Comparison of ENCODE assay signal across 26 cellular contexts in genomic region chr2:121977326-121977725, GRCh38.
"Had no signal": no experiment of that assay in that cellular context is flagged by ENCODE, and none has a peak within 500 bp of the region (broad histone marks: within the 10 kb centered on the region; RNA-seq: fewer than 3 reads in every experiment).

No MANE protein-coding gene starts in this region.

- H3K27ac ChIP-seq: body of pancreas, right lobe of liver, VCaP had no signal

- H3K36me3 ChIP-seq: right lobe of liver, tibial artery had no signal

- H3K27ac Mint-ChIP-seq: activated CD4-positive, alpha-beta T cell treated with anti-CD3 and anti-CD28 coated beads, Interleukin-2, amount 10 ng/mL, durations not matched to agents 7 days and 5 days; activated CD8-positive, alpha-beta memory T cell treated with anti-CD3 and anti-CD28 coated beads, Interleukin-2, amount 10 ng/mL, durations not matched to agents 7 days and 5 days; activated CD8-positive, alpha-beta T cell treated with anti-CD3 and anti-CD28 coated beads for 36 hours; activated naive CD4-positive, alpha-beta T cell treated with anti-CD3 and anti-CD28 coated beads, Interleukin-2, amount 10 ng/mL, durations not matched to agents 7 days and 5 days; activated naive CD8-positive, alpha-beta T cell treated with anti-CD3 and anti-CD28 coated beads, Interleukin-2, amount 50 U/mL, for 24 hours; nephron progenitor cell; stimulated activated effector memory CD8-positive, alpha-beta T cell treated with anti-CD3 and anti-CD28 coated beads, Interleukin-12 subunit alpha, Interleukin-12 subunit beta, amount 100 ng/mL, for 72 hours; stimulated activated naive CD8-positive, alpha-beta T cell treated with anti-CD3 and anti-CD28 coated beads, Interleukin-15, amount 100 ng/mL, for 72 hours; T-helper 2 cell treated with Interferon-gamma antibody and Interleukin-4, amounts not matched to agents 5 μg/mL and 100 μg/mL, for 36 hours had no signal

- H3K27me3 Mint-ChIP-seq: activated CD8-positive, alpha-beta T cell treated with anti-CD3 and anti-CD28 coated beads for 36 hours; activated naive CD4-positive, alpha-beta T cell treated with anti-CD3 and anti-CD28 coated beads, Interleukin-2, amount 10 ng/mL, durations not matched to agents 7 days and 5 days; activated naive CD8-positive, alpha-beta T cell treated with anti-CD3 and anti-CD28 coated beads, Interleukin-2, amount 50 U/mL, for 24 hours; stimulated activated naive CD8-positive, alpha-beta T cell treated with anti-CD3 and anti-CD28 coated beads, Interleukin-15, amount 100 ng/mL, for 72 hours had no signal

- H3K4me1 Mint-ChIP-seq: activated CD8-positive, alpha-beta memory T cell treated with anti-CD3 and anti-CD28 coated beads, Interleukin-2, amount 10 ng/mL, durations not matched to agents 7 days and 5 days; activated naive CD4-positive, alpha-beta T cell treated with anti-CD3 and anti-CD28 coated beads, Interleukin-2, amount 10 ng/mL, durations not matched to agents 7 days and 5 days had no signal

- H3K36me3 Mint-ChIP-seq: activated CD8-positive, alpha-beta memory T cell treated with anti-CD3 and anti-CD28 coated beads, Interleukin-2, amount 10 ng/mL, durations not matched to agents 7 days and 5 days; activated naive CD4-positive, alpha-beta T cell treated with anti-CD3 and anti-CD28 coated beads, Interleukin-2, amount 10 ng/mL, durations not matched to agents 7 days and 5 days; stimulated activated effector memory CD8-positive, alpha-beta T cell treated with anti-CD3 and anti-CD28 coated beads, Interleukin-12 subunit alpha, Interleukin-12 subunit beta, amount 100 ng/mL, for 72 hours had no signal

- H3K27me3 ChIP-seq: body of pancreas, right lobe of liver, tibial artery had no signal

- H3K4me1 ChIP-seq: right lobe of liver had no signal

- H3K4me3 Mint-ChIP-seq: activated CD4-positive, alpha-beta T cell treated with anti-CD3 and anti-CD28 coated beads, Interleukin-2, amount 10 ng/mL, durations not matched to agents 7 days and 5 days; activated CD8-positive, alpha-beta memory T cell treated with anti-CD3 and anti-CD28 coated beads, Interleukin-2, amount 10 ng/mL, durations not matched to agents 7 days and 5 days; activated CD8-positive, alpha-beta T cell treated with anti-CD3 and anti-CD28 coated beads for 36 hours; activated naive CD4-positive, alpha-beta T cell treated with anti-CD3 and anti-CD28 coated beads, Interleukin-2, amount 10 ng/mL, durations not matched to agents 7 days and 5 days; activated naive CD8-positive, alpha-beta T cell treated with anti-CD3 and anti-CD28 coated beads, Interleukin-2, amount 50 U/mL, for 24 hours; nephron progenitor cell; stimulated activated effector memory CD8-positive, alpha-beta T cell treated with anti-CD3 and anti-CD28 coated beads, Interleukin-12 subunit alpha, Interleukin-12 subunit beta, amount 100 ng/mL, for 72 hours; stimulated activated naive CD8-positive, alpha-beta T cell treated with anti-CD3 and anti-CD28 coated beads, Interleukin-15, amount 100 ng/mL, for 72 hours; T-helper 2 cell treated with Interferon-gamma antibody and Interleukin-4, amounts not matched to agents 5 μg/mL and 100 μg/mL, for 36 hours had no signal

- DNase-seq: activated CD4-positive, alpha-beta T cell treated with anti-CD3 and anti-CD28 coated beads, Interleukin-2, amount 10 ng/mL, durations not matched to agents 7 days and 5 days; activated CD4-positive, CD25-positive, alpha-beta regulatory T cell treated with anti-CD3 and anti-CD28 coated beads, Interleukin-2, amount 50 U/mL, for 72 hours; activated CD8-positive, alpha-beta memory T cell treated with anti-CD3 and anti-CD28 coated beads, Interleukin-2, amount 10 ng/mL, durations not matched to agents 7 days and 5 days; activated CD8-positive, alpha-beta T cell treated with anti-CD3 and anti-CD28 coated beads for 36 hours; activated effector memory CD4-positive, alpha-beta T cell treated with anti-CD3 and anti-CD28 coated beads, Interleukin-2, amount 50 U/mL, for 16 hours; activated naive CD4-positive, alpha-beta T cell treated with anti-CD3 and anti-CD28 coated beads, Interleukin-2, amount 10 ng/mL, durations not matched to agents 7 days and 5 days; activated naive CD8-positive, alpha-beta T cell treated with anti-CD3 and anti-CD28 coated beads, Interleukin-2, amount 50 U/mL, for 24 hours; activated T-cell treated with anti-CD3 and anti-CD28 coated beads for 4 hours; anterior cingulate cortex; body of pancreas; caudate nucleus; effector memory CD4-positive, alpha-beta T cell; foreskin melanocyte; left ventricle myocardium superior; mammary epithelial cell; nephron progenitor cell; nucleus accumbens; posterior cingulate gyrus; right lobe of liver; small intestine; stimulated activated CD4-positive, alpha-beta T cell treated with anti-CD3 and anti-CD28 coated beads, Interleukin-2, amount 100 ng/mL, for 24 hours; stimulated activated naive CD8-positive, alpha-beta T cell treated with anti-CD3 and anti-CD28 coated beads, Interleukin-15, amount 100 ng/mL, for 72 hours; tibial artery had no signal

- H3K9me3 ChIP-seq: body of pancreas, right lobe of liver, tibial artery had no signal

- H3K4me3 ChIP-seq: body of pancreas, right lobe of liver, tibial artery had no signal

- H3K9me3 Mint-ChIP-seq: activated CD4-positive, alpha-beta T cell treated with anti-CD3 and anti-CD28 coated beads, Interleukin-2, amount 10 ng/mL, durations not matched to agents 7 days and 5 days; activated CD8-positive, alpha-beta T cell treated with anti-CD3 and anti-CD28 coated beads for 36 hours; activated naive CD4-positive, alpha-beta T cell treated with anti-CD3 and anti-CD28 coated beads, Interleukin-2, amount 10 ng/mL, durations not matched to agents 7 days and 5 days; activated naive CD8-positive, alpha-beta T cell treated with anti-CD3 and anti-CD28 coated beads, Interleukin-2, amount 50 U/mL, for 24 hours; stimulated activated effector memory CD8-positive, alpha-beta T cell treated with anti-CD3 and anti-CD28 coated beads, Interleukin-12 subunit alpha, Interleukin-12 subunit beta, amount 100 ng/mL, for 72 hours; stimulated activated naive CD8-positive, alpha-beta T cell treated with anti-CD3 and anti-CD28 coated beads, Interleukin-15, amount 100 ng/mL, for 72 hours; T-helper 2 cell treated with Interferon-gamma antibody and Interleukin-4, amounts not matched to agents 5 μg/mL and 100 μg/mL, for 36 hours had no signal
